ENCODE assay signal across 8 cellular contexts in genomic region chr11:72446929-72447753, GRCh38. TPM values are rescaled to one million over a fixed set of nuclear protein-coding genes. Genes with fewer than 3 reads are reported as not detected.
A peak's percentile ranks its signal among the peaks of the same experiment; 100 is the strongest.
DNase-seq lines count a peak whose midpoint lies in the region; ATAC-seq, FAIRE-seq and TF ChIP-seq lines count a peak whose summit lies in the region.

No MANE protein-coding gene starts in this region.

- TF ChIP-seq EP300 in K562 (IDR thresholded peaks at IDR 0.05; ENCODE audit: low read length) (no peak), tibial nerve (IDR thresholded peaks at IDR 0.05) (no peak)

- H3K4me1 ChIP-seq in HCT116 (ENCODE audit: control insufficient read depth in 1 of 2, insufficient read depth in 2 of 2, low read length in 2 of 2) (no peaks in the 10 kb centered on the region), K562 (replicated peaks in 1 of 2; ENCODE audit: control insufficient read depth in 2 of 2, insufficient read depth in 2 of 2, low read length in 2 of 2) (peaks cover 0 to 2% of the 10 kb centered on the region in 2 experiments; a peak in 2 of 5 replicates), keratinocyte (ENCODE audit: control insufficient read depth, extremely low read depth, insufficient read depth, low read length) (no peaks in the 10 kb centered on the region), tibial nerve (peaks cover 0 to 3% (median 0%) of the 10 kb centered on the region in 4 donors)

- peak overlapping the region; percentile 97 for H2AFZ ChIP-seq in HCT116 (ENCODE audit: low read depth, low read length, poor library complexity, severe bottlenecking)
- H2AFZ ChIP-seq in K562 (ENCODE audit: low read depth, low read length), result 0 out of 2 replicates have a peak overlapping the region, but pooled peaks have one; percentile 14
- H2AFZ ChIP-seq in keratinocyte (ENCODE audit: control insufficient read depth, low read length), result no peak overlapping the region

- no peak overlapping the region for H3K4me3 ChIP-seq in HCT116 (replicated peaks in 1 of 2; ENCODE audit: low read depth in 1 of 2, low read length in 2 of 2)
- H3K4me3 ChIP-seq in K562, result no peak overlapping the region
- no peak overlapping the region for H3K4me3 ChIP-seq in keratinocyte (ENCODE audit: control insufficient read depth in 2 of 3, extremely low read depth in 1 of 3, insufficient read depth in 2 of 3, low read depth in 1 of 3, low read length in 3 of 3)
- no peak overlapping the region for H3K4me3 ChIP-seq in tibial nerve

- H3K4me2 ChIP-seq in HCT116 (ENCODE audit: low read length), result no peak overlapping the region
- no peak overlapping the region for H3K4me2 ChIP-seq in K562 (ENCODE audit: insufficient read depth, low read length)
- no peak overlapping the region for H3K4me2 ChIP-seq in keratinocyte (ENCODE audit: control insufficient read depth, extremely low read depth, insufficient read depth, low read depth, low read length)

- RAD21 ChIA-PET in HCT116 (lab: Charles Lee; ENCODE audit: low non-redundant PET in 1 of 2, low total read pairs in 2 of 2, uncharacterized antibody in 2 of 2, unreplicated experiment in 2 of 2), result interaction anchor here in 1 of 2 experiments (0.7 kb wide), 1 partner anchor 161 kb away, joined by 5 read pairs; no protein-coding TSS in a partner anchor

- H3K9me1 ChIP-seq in K562 (ENCODE audit: control insufficient read depth, insufficient read depth, low read length) (no peaks in the 10 kb centered on the region), keratinocyte (ENCODE audit: control insufficient read depth, extremely low read depth, insufficient read depth, low read length) (no peaks in the 10 kb centered on the region)

- POLR2A ChIA-PET in HCT116 (lab: Charles Lee) (no interaction called here), K562 (lab: Yijun Ruan, JAX) (interaction anchor here (0.6 to 1.0 kb wide), 3 partner anchors 13 to 490 kb away, joined by 3 to 4 read pairs (median 3); partner anchors contain the start of gene CLPB)

- H3K79me2 ChIP-seq in HCT116 (ENCODE audit: insufficient read depth, low read length) (no peaks in the 10 kb centered on the region), K562 (ENCODE audit: control insufficient read depth, insufficient read depth, low read length) (no peaks in the 10 kb centered on the region), keratinocyte (ENCODE audit: control insufficient read depth, insufficient read depth, low read length) (no peaks in the 10 kb centered on the region)

- H3K9ac ChIP-seq in HCT116 (ENCODE audit: low read length) (no peak overlapping the region), K562 (ENCODE audit: insufficient read depth in 1 of 2, low read depth in 2 of 2, low read length in 2 of 2) (no peak overlapping the region; a peak in 1 of 4 replicates), keratinocyte (ENCODE audit: control insufficient read depth, extremely low read depth, insufficient read depth, low read length) (no peak overlapping the region)

- TF ChIP-seq RAD21 in HCT116 (IDR thresholded peaks at IDR 0.05; ENCODE audit: low read depth) (peak; percentile 82), K562 (CRISPR knock-in tag; conservative IDR thresholded peaks at IDR 0.05 in 1 of 2, IDR thresholded peaks at IDR 0.05 in 1 of 2) (peak; percentile 83 to 84)

- H4K20me1 ChIP-seq in HCT116 (ENCODE audit: insufficient read depth) (no peaks in the 10 kb centered on the region), K562 (replicated peaks; ENCODE audit: control insufficient read depth, insufficient read depth, low read length) (no peaks in the 10 kb centered on the region; the same call in 1 of the 2 replicates), keratinocyte (ENCODE audit: control insufficient read depth, extremely low read depth, insufficient read depth, low read length) (no peaks in the 10 kb centered on the region)

- peak; percentile 87 for FAIRE-seq in K562 (lab: Jason Lieb, UNC)
- FAIRE-seq in keratinocyte (lab: Jason Lieb, UNC), result no peak

- no peak overlapping the region for H3K27ac ChIP-seq in HCT116 (ENCODE audit: low read depth, low read length)
- no peak overlapping the region for H3K27ac ChIP-seq in K562 (ENCODE audit: extremely low read depth, low read depth, low read length)
- H3K27ac ChIP-seq in keratinocyte (ENCODE audit: control insufficient read depth, insufficient read depth, low read length), result no peak overlapping the region
- H3K27ac ChIP-seq in tibial nerve, result no peak overlapping the region

- H3K27me3 ChIP-seq in HCT116 (ENCODE audit: insufficient read depth, low read length) (no peaks in the 10 kb centered on the region), K562 (ENCODE audit: control insufficient read depth in 2 of 2, insufficient read depth in 2 of 2, low read length in 2 of 2) (no peaks in the 10 kb centered on the region), keratinocyte (ENCODE audit: control insufficient read depth, extremely low read depth, insufficient read depth, low read length) (peaks cover 4% of the 10 kb centered on the region), tibial nerve (no peaks in the 10 kb centered on the region)

- H3K9me3 ChIP-seq in HCT116 (ENCODE audit: control insufficient read depth in 1 of 2, insufficient read depth in 1 of 2, low read depth in 1 of 2, low read length in 2 of 2), result peaks cover 0 to 9% of the 10 kb centered on the region in 2 experiments; a peak in 1 of 4 replicates
- H3K9me3 ChIP-seq in K562 (replicated peaks; ENCODE audit: control insufficient read depth, insufficient read depth, low read depth, low read length), result no peaks in the 10 kb centered on the region
- no peaks in the 10 kb centered on the region for H3K9me3 ChIP-seq in keratinocyte (ENCODE audit: control insufficient read depth, low read depth, low read length)
- no peaks in the 10 kb centered on the region for H3K9me3 ChIP-seq in tibial nerve

- H3K36me3 ChIP-seq in HCT116 (ENCODE audit: control insufficient read depth in 1 of 2, insufficient read depth in 2 of 2, low read length in 2 of 2) (no peaks in the 10 kb centered on the region), K562 (ENCODE audit: control insufficient read depth, insufficient read depth, low read length) (no peaks in the 10 kb centered on the region), keratinocyte (ENCODE audit: control insufficient read depth in 2 of 2, extremely low read depth in 1 of 2, insufficient read depth in 2 of 2, low read length in 2 of 2) (no peaks in the 10 kb centered on the region), tibial nerve (no peaks in the 10 kb centered on the region)

- TF ChIP-seq CTCF in HCT116 (IDR thresholded peaks at IDR 0.05 in 2 of 3, conservative IDR thresholded peaks at IDR 0.05 in 1 of 3; ENCODE audit: borderline replicate concordance in 1 of 3, insufficient read depth in 1 of 3, low read depth in 2 of 3, low read length in 2 of 3) (peak; percentile 73 to 99 (median 79)), K562 (IDR thresholded peaks at IDR 0.05 in 2 of 3, conservative IDR thresholded peaks at IDR 0.05 in 1 of 3; ENCODE audit: insufficient read depth in 2 of 3, low read depth in 1 of 3, low read length in 3 of 3) (peak; percentile 77 to 99 (median 97)), keratinocyte (optimal IDR thresholded peaks at IDR 0.05 in 1 of 3, IDR thresholded peaks at IDR 0.05 in 1 of 3, conservative IDR thresholded peaks at IDR 0.05 in 1 of 3; ENCODE audit: extremely low read depth in 1 of 3, insufficient read depth in 2 of 3, low read length in 3 of 3) (peak in 2 of 3 experiments; percentile 53 to 75), tibial nerve (IDR thresholded peaks at IDR 0.05) (peak; percentile 61 to 75 (median 71))

- H3K9me2 ChIP-seq in HCT116 (ENCODE audit: insufficient read depth), result no peaks in the 10 kb centered on the region

- ATAC-seq in HCT116 (peak; percentile 87), K562 (peak; percentile 84), HG03460 (IDR thresholded peaks at IDR 0.05; ENCODE audit: unreplicated experiment) (no peak), GM18520 (IDR thresholded peaks at IDR 0.05; ENCODE audit: unreplicated experiment) (no peak)

- in situ Hi-C loops in K562 (cut with MboI), result loop anchor here (25.0 kb wide), 1 partner anchor 860 kb away; the partner anchor contains the start of gene KRTAP5-11

- no TSS peak for BruUV-seq in HCT116 (replicated peaks; lab: Mats Ljungman, UMichigan)
- no TSS peak for BruUV-seq in K562 (replicated peaks; lab: Mats Ljungman, UMichigan)

- intact Hi-C loops in HCT116 (cut with micrococcal nuclease) (no loop called here), K562 (cut with micrococcal nuclease) (loop anchor here (1.0 kb wide), 1 partner anchor 13 kb away; the partner anchor contains the start of gene CLPB)

- TF ChIP-seq POLR2A in HCT116 (IDR thresholded peaks at IDR 0.05; ENCODE audit: borderline replicate concordance, extremely low read depth, insufficient read depth, insufficient read length) (no peak), K562 (conservative IDR thresholded peaks at IDR 0.05) (no peak), tibial nerve (IDR thresholded peaks at IDR 0.05) (no peak)

- 13% methylated on average over 4 of the region's 4 CpGs for WGBS in K562 (ENCODE audit: insufficient coverage, low coverage, missing lambda C conversion rate)
- 30 to 31% methylated on average over 4 of the region's 4 CpGs for WGBS in tibial nerve, 2 donors

- dilution Hi-C loops in keratinocyte (cut with MboI; ENCODE audit: extremely low pct_ligation_motif_present, low sequenced_read_pairs), result no loop called here

- CTCF ChIA-PET in HCT116 (lab: Charles Lee), result interaction anchor here (0.6 to 4.9 kb wide), 8 partner anchors 8 to 647 kb away, joined by 3 to 17 read pairs (median 4); partner anchors contain the start of gene CLPB
- CTCF ChIA-PET in K562 (lab: Yijun Ruan, JAX; ENCODE audit: low intra/inter-chr PET ratio), result interaction anchor here (0.5 to 2.2 kb wide), 4 partner anchors 13 to 450 kb away, joined by 3 to 13 read pairs (median 7); partner anchors contain the start of gene CLPB

- DNase-seq in COLO829 (ENCODE audit: low spot score) (peak; percentile 81), HCT116 (ENCODE audit: low read depth, low spot score) (peak; percentile 69), NCI-H69 (lab: John Stamatoyannopoulos, UW) (peak; percentile 69), K562 (ENCODE audit: extremely low read depth in 1 of 4, low spot score in 3 of 4) (peak; percentile 41 to 64 (median 53)), keratinocyte (ENCODE audit: low read depth, low spot score) (no peak), tibial nerve (ENCODE audit: low spot score in 2 of 2) (peak in 1 of 2 donors; percentile 69)

RNA-seq across cellular contexts. Expression of gene CLPB, which starts 12.8 kb away (rescaled TPM):
- 38.5 TPM for total RNA-seq in HCT116 (2021; ENCODE audit: unreplicated experiment)
- polyA plus RNA-seq in HCT116 (2012), result 26.0 and 29.4 TPM in 2 replicates
- 60.7 and 66.5 TPM in 2 replicates for total RNA-seq in K562 (2011; cell fraction: chromatin; rRNA removed; ENCODE audit: low replicate concordance)
- total RNA-seq in K562 (2011; cell fraction: nucleolus; rRNA removed), result 35.2 and 50.7 TPM in 2 replicates
- 48.4 and 54.5 TPM in 2 replicates for total RNA-seq in K562 (2011; cell fraction: nucleoplasm; rRNA removed)
- 40.1 and 41.7 TPM in 2 replicates for total RNA-seq in K562 (2014; rRNA removed)
- 27.7 and 28.6 TPM in 2 replicates for total RNA-seq in K562 (2014; rRNA removed; fragmentation: Illumina TruSeq; extraction: Trizol)
- total RNA-seq in K562 (2015; rRNA removed; fragmentation: Illumina TruSeq; extraction: Trizol), result 23.5 and 23.7 TPM in 2 replicates
- total RNA-seq in K562 (2021), result 42.2 and 42.3 TPM in 2 replicates
- polyA plus RNA-seq in K562 (2011; rRNA removed), result 32.2 and 36.1 TPM in 2 replicates
- polyA plus RNA-seq in K562 (2011; cell fraction: cytosol; rRNA removed), result 24.9 and 27.5 TPM in 2 replicates
- polyA plus RNA-seq in K562 (2011; cell fraction: nucleus; rRNA removed), result 43.1 and 64.0 TPM in 2 replicates
- 10.8 and 25.3 TPM in 2 replicates for polyA plus RNA-seq in K562 (2012)
- 25.7 and 32.0 TPM in 2 replicates for polyA plus RNA-seq in K562 (2014; fragmentation: Illumina TruSeq; extraction: Trizol)
- 1 to 10 TPM; 6.5 to 9.3 TPM for polyA plus RNA-seq in K562 (2014; fragmentation: Nextera tagmentation; extraction: Ambion mirVana)
- polyA plus RNA-seq in K562 (2014; rRNA removed), result 17.3 and 18.4 TPM in 2 replicates
- 88.8 and 89.3 TPM in 2 replicates for polyA minus RNA-seq in K562 (2011; rRNA and poly(A)+ RNA removed)
- polyA minus RNA-seq in K562 (2011; cell fraction: cytosol; rRNA and poly(A)+ RNA removed), result 32.7 and 33.3 TPM in 2 replicates
- 18.7 and 37.4 TPM in 2 replicates for polyA minus RNA-seq in K562 (2011; cell fraction: nucleus; rRNA and poly(A)+ RNA removed)
- polyA plus RNA-seq in keratinocyte, result 17.4 to 25.3 TPM (median 19.0 TPM) in 3 replicates
- 35.0 TPM for polyA plus RNA-seq in keratinocyte (2011; ENCODE audit: low read depth)
- polyA plus RNA-seq in keratinocyte (2011; cell fraction: cytosol; rRNA removed), result 12.2 and 15.6 TPM in 2 replicates
- polyA plus RNA-seq in keratinocyte (2011; cell fraction: nucleus; rRNA removed), result 20.9 and 22.9 TPM in 2 replicates
- 13.5 and 19.9 TPM in 2 replicates for polyA plus RNA-seq in keratinocyte (2012; ENCODE audit: low replicate concordance)
- polyA minus RNA-seq in keratinocyte, result 39.4 to 81.0 TPM (median 55.2 TPM) in 3 replicates
- 16.3 TPM for polyA minus RNA-seq in keratinocyte (2011; cell fraction: cytosol; rRNA and poly(A)+ RNA removed)
- 24.8 and 34.0 TPM in 2 replicates for polyA minus RNA-seq in keratinocyte (2011; cell fraction: nucleus; rRNA and poly(A)+ RNA removed)
- 10 to 100 TPM; 19.4 to 37.8 (median 27.1) TPM for total RNA-seq in tibial nerve

Comparison
In these comparisons a context has a peak if more than half of its experiments do, and no peak if none do; other contexts are left out.
1. ATAC-seq: peak in HCT116 (single experiment) and K562 (single experiment); none in HG03460 (single experiment) and GM18520 (single experiment).
2. Peak in every context shown above with its lines, with median percentiles within 50 percentile points of each other: CTCF ChIP-seq.